ENCODE assay signal across 11 cellular contexts in genomic region chr11:106585061-106585460, GRCh38.
DNase-seq lines count a peak whose midpoint lies in the region; ATAC-seq, FAIRE-seq and TF ChIP-seq lines count a peak whose summit lies in the region.
"Had no signal": no experiment of that assay in that cellular context is flagged by ENCODE, and none has a peak within 500 bp of the region (broad histone marks: within the 10 kb centered on the region; RNA-seq: fewer than 3 reads in every experiment).

No MANE protein-coding gene starts in this region.

- no peaks in the 10 kb centered on the region for H3K36me3 Mint-ChIP-seq in neural crest cell (ENCODE audit: low read depth)

- no peak overlapping the region for H3K4me3 Mint-ChIP-seq in neural crest cell
- H3K4me3 Mint-ChIP-seq: activated CD4-positive, alpha-beta T cell treated with anti-CD3 and anti-CD28 coated beads, Interleukin-2, amount 10 ng/mL, durations not matched to agents 7 days and 5 days; mesothelial cell of epicardium had no signal

- no peaks in the 10 kb centered on the region for H3K9me3 Mint-ChIP-seq in neural crest cell

- no peaks in the 10 kb centered on the region for H3K36me3 ChIP-seq in bronchial epithelial cell (ENCODE audit: control insufficient read depth, insufficient read depth, low read length)

- peak; percentile 52 for TF ChIP-seq CTCF in LNCaP clone FGC (IDR thresholded peaks at IDR 0.05; ENCODE audit: control insufficient read depth, extremely low read depth, insufficient read depth)
- peak; percentile 59 for TF ChIP-seq CTCF in bronchial epithelial cell (IDR thresholded peaks at IDR 0.05; ENCODE audit: insufficient read depth, low read length, severe bottlenecking)
- TF ChIP-seq CTCF in neural crest cell (conservative IDR thresholded peaks at IDR 0.05), result peak; percentile 59

- no peak for ATAC-seq in GM21528 (IDR thresholded peaks at IDR 0.05; ENCODE audit: low FRiP score, unreplicated experiment)

- no peaks in the 10 kb centered on the region for H3K27me3 Mint-ChIP-seq in neural crest cell (ENCODE audit: low read depth)
- H3K27me3 Mint-ChIP-seq: activated CD4-positive, alpha-beta T cell treated with anti-CD3 and anti-CD28 coated beads, Interleukin-2, amount 10 ng/mL, durations not matched to agents 7 days and 5 days had no signal

- DNase-seq in GM03348 (ENCODE audit: low spot score) (peak; percentile 45), LNCaP clone FGC (ENCODE audit: low read depth) (no peak), bronchial epithelial cell (ENCODE audit: low read depth) (peak; percentile 32), neural crest cell (ENCODE audit: low read depth, low spot score) (no peak), germinal center (ENCODE audit: low spot score) (no peak)
- no peak for DNase-seq in activated effector memory CD4-positive, alpha-beta T cell treated with Interleukin-2 at 50 U/mL for 16 hours
- DNase-seq: activated CD4-positive, alpha-beta T cell treated with anti-CD3 and anti-CD28 coated beads, Interleukin-2, amount 10 ng/mL, durations not matched to agents 7 days and 5 days; NCI-H2227 treated with DMSO at 0.1 percent for 48 hours had no signal

- FAIRE-seq in bronchial epithelial cell (lab: Jason Lieb, UNC), result no peak

- H3K27me3 ChIP-seq in bronchial epithelial cell (ENCODE audit: control insufficient read depth, insufficient read depth, low read length), result no peaks in the 10 kb centered on the region

- H3K4me3 ChIP-seq in LNCaP clone FGC (ENCODE audit: low read depth, low read length) (no peak overlapping the region), bronchial epithelial cell (ENCODE audit: low read depth, low read length) (no peak overlapping the region)
- H3K4me3 ChIP-seq: coronary artery had no signal

- H3K27ac Mint-ChIP-seq in neural crest cell (ENCODE audit: unreplicated experiment), result no peak overlapping the region
- H3K27ac Mint-ChIP-seq: activated CD4-positive, alpha-beta T cell treated with anti-CD3 and anti-CD28 coated beads, Interleukin-2, amount 10 ng/mL, durations not matched to agents 7 days and 5 days; mesothelial cell of epicardium had no signal

- H3K4me1 Mint-ChIP-seq in neural crest cell, result no peaks in the 10 kb centered on the region
- H3K4me1 Mint-ChIP-seq: activated CD4-positive, alpha-beta T cell treated with anti-CD3 and anti-CD28 coated beads, Interleukin-2, amount 10 ng/mL, durations not matched to agents 7 days and 5 days; mesothelial cell of epicardium had no signal

Comparison
In these comparisons a context has a peak if more than half of its experiments do, and no peak if none do; other contexts are left out.
1. DNase-seq: peak in GM03348 (single experiment) and bronchial epithelial cell (single experiment); none in LNCaP clone FGC (single experiment), neural crest cell (single experiment), activated effector memory CD4-positive, alpha-beta T cell treated with Interleukin-2 at 50 U/mL for 16 hours (single experiment) and germinal center (single experiment).
2. Peak in every context shown above with its lines, with median percentiles within 50 percentile points of each other: CTCF ChIP-seq.